10 cellular contexts compared by ENCODE assay signal in genomic region chr11:96219981-96220623, GRCh38.
DNase-seq lines count a peak whose midpoint lies in the region; ATAC-seq and TF ChIP-seq lines count a peak whose summit lies in the region.
"Had no signal": no experiment of that assay in that cellular context is flagged by ENCODE, and none has a peak within 500 bp of the region (broad histone marks: within the 10 kb centered on the region; RNA-seq: fewer than 3 reads in every experiment).

No MANE protein-coding gene starts in this region.

- H3K4me1 ChIP-seq in adipocyte (ENCODE audit: control insufficient read depth, insufficient read depth, low read length) (peaks cover 24% of the 10 kb centered on the region), lung (ENCODE audit: control insufficient read depth in 2 of 2, insufficient read depth in 2 of 2, low read length in 2 of 2) (peaks cover 14 to 40% of the 10 kb centered on the region in 2 donors)

- H3K9me3 ChIP-seq in adipocyte (ENCODE audit: control insufficient read depth, low read length) = no peaks in the 10 kb centered on the region
- no peaks in the 10 kb centered on the region for H3K9me3 ChIP-seq in lung (ENCODE audit: control insufficient read depth in 2 of 2, insufficient read depth in 1 of 2, low read length in 1 of 2)

- TF ChIP-seq CTCF in AG10803 (conservative IDR thresholded peaks at IDR 0.05; ENCODE audit: low read length) = no peak
- TF ChIP-seq CTCF in lung (IDR thresholded peaks at IDR 0.05; ENCODE audit: control extremely low read depth, extremely low read depth) = no peak

- intact Hi-C loops in left colon (cut with DNase I, micrococcal nuclease) = no loop called here

- peak overlapping the region; percentile 37 to 57 for H3K27ac ChIP-seq in lung (ENCODE audit: low read depth in 1 of 2, low read length in 1 of 2)

- 39 to 40% methylated on average over 3 of the region's 3 CpGs for WGBS in lung, 2 donors

- DNase-seq in AG10803 (ENCODE audit: low read depth) (peak; percentile 76), HT1080 (ENCODE audit: low read depth) (peak; percentile 51), adipocyte (ENCODE audit: low read depth) (peak; percentile 58), lung (ENCODE audit: low spot score) (no peak), left colon (no peak), hypothalamus (lab: John Stamatoyannopoulos, UW) (no peak)
- DNase-seq: islet precursor cell, substantia nigra had no signal

- H3K36me3 ChIP-seq in adipocyte (ENCODE audit: control insufficient read depth, insufficient read depth, low read length, severe bottlenecking) (no peaks in the 10 kb centered on the region), lung (ENCODE audit: control insufficient read depth in 2 of 2, insufficient read depth in 2 of 2, low read length in 2 of 2) (no peaks in the 10 kb centered on the region)

- peak overlapping the region; percentile 57 for H3K9ac ChIP-seq in adipocyte (ENCODE audit: low read length)

- H3K27me3 ChIP-seq in adipocyte (replicated peaks; ENCODE audit: control insufficient read depth, insufficient read depth, low read length) (no peaks in the 10 kb centered on the region), lung (ENCODE audit: control insufficient read depth, insufficient read depth) (no peaks in the 10 kb centered on the region)

- H3K4me3 ChIP-seq in AG10803 (ENCODE audit: low read length) (no peak overlapping the region), adipocyte (ENCODE audit: low read length) (peak overlapping the region; percentile 66), lung (no peak overlapping the region)

- ATAC-seq in lung (ENCODE audit: insufficient read depth, low FRiP score) = no peak
- ATAC-seq in left colon = no peak
- ATAC-seq in HG02798 (IDR thresholded peaks at IDR 0.05; ENCODE audit: poor library complexity, unreplicated experiment) = no peak
- no peak for ATAC-seq in HG02852 (IDR thresholded peaks at IDR 0.05; ENCODE audit: unreplicated experiment)

Comparison
In these comparisons a context has a peak if more than half of its experiments do, and no peak if none do; other contexts are left out.
1. DNase-seq: peak in AG10803 (single experiment), HT1080 (single experiment) and adipocyte (single experiment); none in lung (single experiment), left colon (0 of 2) and hypothalamus (0 of 51).